8 cellular contexts compared by ENCODE assay signal in genomic region chr11:128453444-128454336, GRCh38.
DNase-seq lines count a peak whose midpoint lies in the region; ATAC-seq and TF ChIP-seq lines count a peak whose summit lies in the region.

No MANE protein-coding gene starts in this region.

- ATAC-seq in GM21528 (IDR thresholded peaks at IDR 0.05; ENCODE audit: low FRiP score, unreplicated experiment) (no peak), HG03457 (IDR thresholded peaks at IDR 0.05; ENCODE audit: unreplicated experiment) (no peak)

- H3K27me3 ChIP-seq in brain microvascular endothelial cell (replicated peaks) = no peaks in the 10 kb centered on the region

- peak overlapping the region; percentile 65 for H3K27ac ChIP-seq in brain microvascular endothelial cell

- peaks cover 18% of the 10 kb centered on the region for H3K36me3 ChIP-seq in brain microvascular endothelial cell (replicated peaks)

- DNase-seq in AG08396 (ENCODE audit: low spot score) (peak; percentile 83), LNCaP clone FGC (ENCODE audit: low read depth) (peak; percentile 96), brain microvascular endothelial cell (peak; percentile 95), mucosa of gallbladder (ENCODE audit: low spot score) (peak; percentile 75), iPS-NIHi11 (ENCODE audit: low spot score) (no peak), SW 1271 (lab: John Stamatoyannopoulos, UW) (no peak)

- peak overlapping the region; percentile 15; the same call in 1 of the 2 replicates for H3K4me3 ChIP-seq in LNCaP clone FGC (ENCODE audit: low read depth, low read length)
- H3K4me3 ChIP-seq in brain microvascular endothelial cell (ENCODE audit: low read depth, low read length) = no peak overlapping the region

- TF ChIP-seq CTCF in LNCaP clone FGC (IDR thresholded peaks at IDR 0.05; ENCODE audit: control insufficient read depth, extremely low read depth, insufficient read depth) (no peak), brain microvascular endothelial cell (IDR thresholded peaks at IDR 0.05; ENCODE audit: low read depth, low read length, missing control alignments) (no peak)

- in situ Hi-C loops in brain microvascular endothelial cell (cut with HindIII; ENCODE audit: low pct_ligation_motif_present, low sequenced_read_pairs) = no loop called here

Comparison
In these comparisons a context has a peak if more than half of its experiments do, and no peak if none do; other contexts are left out.
1. DNase-seq: peak in AG08396 (single experiment), LNCaP clone FGC (single experiment), brain microvascular endothelial cell (single experiment) and mucosa of gallbladder (single experiment); none in iPS-NIHi11 (single experiment) and SW 1271 (0 of 2).